In the genomic region with DNA sequence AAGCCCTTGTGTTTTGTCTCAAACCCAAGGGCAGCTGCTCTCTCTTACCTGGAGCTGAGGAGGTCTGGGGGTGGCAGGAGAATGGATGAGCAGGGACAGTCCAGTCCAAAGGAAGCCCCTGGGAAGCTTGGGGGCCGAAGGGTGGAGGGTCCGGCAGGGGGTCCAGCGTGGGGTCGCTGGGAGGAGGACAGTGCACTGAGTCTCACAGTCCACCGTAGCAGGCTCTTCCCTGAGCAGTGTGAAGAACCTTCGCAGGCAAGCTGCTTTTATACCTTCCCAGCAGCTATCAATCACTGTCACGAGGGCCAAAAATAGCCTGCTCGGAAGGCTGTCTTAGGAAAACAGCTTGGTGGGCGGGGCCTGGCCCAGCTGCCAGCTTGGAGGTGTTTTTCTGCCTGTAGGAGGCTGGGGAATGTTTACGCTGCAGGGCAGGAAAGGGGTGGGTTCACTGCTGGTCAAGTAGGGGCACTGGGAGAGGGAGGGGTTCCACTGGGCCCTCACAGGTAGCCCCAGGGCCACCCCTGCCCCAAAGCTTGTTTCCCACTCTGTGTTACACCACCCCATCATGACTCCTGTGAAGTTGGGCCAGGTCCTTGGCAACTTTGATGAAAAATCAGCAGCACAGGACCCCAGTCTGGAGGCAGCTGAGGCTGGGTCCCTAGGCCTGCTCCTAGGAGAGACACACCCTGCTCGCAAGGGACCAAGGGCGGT, we compare ENCODE assay signal across 1 cellular context.
A peak's percentile ranks its signal among the peaks of the same experiment; 100 is the strongest.
TF ChIP-seq lines count a peak whose summit lies in the region.

A gene with protein sequence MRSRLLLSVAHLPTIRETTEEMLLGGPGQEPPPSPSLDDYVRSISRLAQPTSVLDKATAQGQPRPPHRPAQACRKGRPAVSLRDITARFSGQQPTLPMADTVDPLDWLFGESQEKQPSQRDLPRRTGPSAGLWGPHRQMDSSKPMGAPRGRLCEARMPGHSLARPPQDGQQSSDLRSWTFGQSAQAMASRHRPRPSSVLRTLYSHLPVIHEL (minus strand): TSS at position 240 of the 711 bp plus-strand sequence. CDS start 779 bp downstream, outside the sequence.

TF ChIP-seq in K562, 482 proteins besides CTCF, POLR2A, EP300 and RAD21 (continued from another document and continues in another):
- peak in 1 of 3 experiments; percentile 15 for TF ChIP-seq YY1 (IDR thresholded peaks at IDR 0.05; ENCODE audit: borderline replicate concordance in 1 of 3, control insufficient read depth in 1 of 3, extremely low read depth in 1 of 3, insufficient read depth in 3 of 3, insufficient read length in 1 of 3, insufficient replicate concordance in 2 of 3, low read depth in 1 of 3, low read length in 2 of 3)
- TF ChIP-seq ZBTB34 (CRISPR knock-in tag; IDR thresholded peaks at IDR 0.05), result no peak
- TF ChIP-seq, protein P1, sequence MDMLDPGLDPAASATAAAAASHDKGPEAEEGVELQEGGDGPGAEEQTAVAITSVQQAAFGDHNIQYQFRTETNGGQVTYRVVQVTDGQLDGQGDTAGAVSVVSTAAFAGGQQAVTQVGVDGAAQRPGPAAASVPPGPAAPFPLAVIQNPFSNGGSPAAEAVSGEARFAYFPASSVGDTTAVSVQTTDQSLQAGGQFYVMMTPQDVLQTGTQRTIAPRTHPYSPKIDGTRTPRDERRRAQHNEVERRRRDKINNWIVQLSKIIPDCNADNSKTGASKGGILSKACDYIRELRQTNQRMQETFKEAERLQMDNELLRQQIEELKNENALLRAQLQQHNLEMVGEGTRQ (CRISPR knock-in tag; IDR thresholded peaks at IDR 0.05), result no peak
- no peak for TF ChIP-seq TRIM24 (IDR thresholded peaks at IDR 0.05)
- TF ChIP-seq ZKSCAN1 (IDR thresholded peaks at IDR 0.05; ENCODE audit: low read depth, low read length), result 0 out of 2 replicates have a peak, but pooled peaks have one; percentile 12
- peak; percentile 41; the same call in 1 of the 2 replicates for TF ChIP-seq RB1 (IDR thresholded peaks at IDR 0.05; ENCODE audit: low read depth)
- TF ChIP-seq ZNF609 (CRISPR knock-in tag; IDR thresholded peaks at IDR 0.05; ENCODE audit: borderline replicate concordance), result no peak
- TF ChIP-seq SMAD2 (IDR thresholded peaks at IDR 0.05; ENCODE audit: low read depth, low read length), result no peak
- no peak for TF ChIP-seq ZC3H4 (CRISPR knock-in tag; IDR thresholded peaks at IDR 0.05; ENCODE audit: borderline replicate concordance)
- no peak for TF ChIP-seq SMARCA4 (IDR thresholded peaks at IDR 0.05)
- TF ChIP-seq PURB (CRISPR knock-in tag; IDR thresholded peaks at IDR 0.05; ENCODE audit: low read depth), result no peak
- TF ChIP-seq, protein P2, sequence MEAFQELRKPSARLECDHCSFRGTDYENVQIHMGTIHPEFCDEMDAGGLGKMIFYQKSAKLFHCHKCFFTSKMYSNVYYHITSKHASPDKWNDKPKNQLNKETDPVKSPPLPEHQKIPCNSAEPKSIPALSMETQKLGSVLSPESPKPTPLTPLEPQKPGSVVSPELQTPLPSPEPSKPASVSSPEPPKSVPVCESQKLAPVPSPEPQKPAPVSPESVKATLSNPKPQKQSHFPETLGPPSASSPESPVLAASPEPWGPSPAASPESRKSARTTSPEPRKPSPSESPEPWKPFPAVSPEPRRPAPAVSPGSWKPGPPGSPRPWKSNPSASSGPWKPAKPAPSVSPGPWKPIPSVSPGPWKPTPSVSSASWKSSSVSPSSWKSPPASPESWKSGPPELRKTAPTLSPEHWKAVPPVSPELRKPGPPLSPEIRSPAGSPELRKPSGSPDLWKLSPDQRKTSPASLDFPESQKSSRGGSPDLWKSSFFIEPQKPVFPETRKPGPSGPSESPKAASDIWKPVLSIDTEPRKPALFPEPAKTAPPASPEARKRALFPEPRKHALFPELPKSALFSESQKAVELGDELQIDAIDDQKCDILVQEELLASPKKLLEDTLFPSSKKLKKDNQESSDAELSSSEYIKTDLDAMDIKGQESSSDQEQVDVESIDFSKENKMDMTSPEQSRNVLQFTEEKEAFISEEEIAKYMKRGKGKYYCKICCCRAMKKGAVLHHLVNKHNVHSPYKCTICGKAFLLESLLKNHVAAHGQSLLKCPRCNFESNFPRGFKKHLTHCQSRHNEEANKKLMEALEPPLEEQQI (IDR thresholded peaks at IDR 0.05), result no peak
- TF ChIP-seq MTA3 (IDR thresholded peaks at IDR 0.05; ENCODE audit: borderline replicate concordance), result peak; percentile 98
- TF ChIP-seq FOXM1 (IDR thresholded peaks at IDR 0.05; ENCODE audit: low read depth), result no peak
- TF ChIP-seq FOXM1 (CRISPR knock-in tag; IDR thresholded peaks at IDR 0.05; ENCODE audit: low read depth), result no peak
- no peak for TF ChIP-seq ZBTB8A (IDR thresholded peaks at IDR 0.05; ENCODE audit: partially characterized antibody)
- 0 out of 2 replicates have a peak, but pooled peaks have one; percentile 43 for TF ChIP-seq SUPT5H (IDR thresholded peaks at IDR 0.05)
- no peak for TF ChIP-seq HNRNPH1 (optimal IDR thresholded peaks at IDR 0.05; ENCODE audit: low read depth, low read length)
- TF ChIP-seq GTF2E2 (tag; IDR thresholded peaks at IDR 0.05), result peak; percentile 44; the same call in 1 of the 2 replicates
- TF ChIP-seq TBL1XR1 (IDR thresholded peaks at IDR 0.05; ENCODE audit: low read length in 2 of 2), result peak in 1 of 2 experiments; percentile 53; a peak in 1 of 4 replicates
- peak; percentile 16; the same call in 1 of the 2 replicates for TF ChIP-seq TAL1 (IDR thresholded peaks at IDR 0.05)
- no peak for TF ChIP-seq MCM3 (IDR thresholded peaks at IDR 0.05)
- TF ChIP-seq PHTF2 (CRISPR knock-in tag; IDR thresholded peaks at IDR 0.05), result no peak
- no peak for TF ChIP-seq ASH1L (IDR thresholded peaks at IDR 0.05; ENCODE audit: borderline replicate concordance, low read depth, partially characterized antibody)
- no peak for TF ChIP-seq KAT7 (CRISPR knock-in tag; IDR thresholded peaks at IDR 0.05; ENCODE audit: borderline replicate concordance)
- peak; percentile 43; the same call in 1 of the 2 replicates for TF ChIP-seq TAF7 (tag; IDR thresholded peaks at IDR 0.05)
- no peak for TF ChIP-seq COPS2 (conservative IDR thresholded peaks at IDR 0.05)
- TF ChIP-seq PTBP1 (IDR thresholded peaks at IDR 0.05; ENCODE audit: low read depth, low read length), result no peak
- TF ChIP-seq HMGXB4 (CRISPR knock-in tag; IDR thresholded peaks at IDR 0.05), result no peak
- TF ChIP-seq KLF16 (IDR thresholded peaks at IDR 0.05), result no peak
- TF ChIP-seq CTBP1 (IDR thresholded peaks at IDR 0.05; ENCODE audit: borderline replicate concordance), result peak; percentile 60; the same call in 1 of the 2 replicates
- no peak for TF ChIP-seq ZNF146 (CRISPR knock-in tag; IDR thresholded peaks at IDR 0.05; ENCODE audit: unreplicated experiment)
- TF ChIP-seq SMARCE1 (IDR thresholded peaks at IDR 0.05), result no peak
- no peak for TF ChIP-seq NUFIP1 (IDR thresholded peaks at IDR 0.05; ENCODE audit: partially characterized antibody)
- TF ChIP-seq ETS2 (tag; IDR thresholded peaks at IDR 0.05; ENCODE audit: borderline replicate concordance, poor library complexity, severe bottlenecking), result no peak
- TF ChIP-seq ZNF134 (CRISPR knock-in tag; conservative IDR thresholded peaks at IDR 0.05), result no peak
